7 cellular contexts compared by ENCODE assay signal in genomic region chr2:15323227-15323626, GRCh38.
"Had no signal": no experiment of that assay in that cellular context is flagged by ENCODE, and none has a peak within 500 bp of the region (broad histone marks: within the 10 kb centered on the region; RNA-seq: fewer than 3 reads in every experiment).

No MANE protein-coding gene starts in this region.

- DNase-seq: GM23248, GOT3, H7, HFFc6, KBM-7 had no signal

- ATAC-seq: HCT116, HepG2 had no signal
